Comparison of ENCODE assay signal across 22 cellular contexts in the genomic region with DNA sequence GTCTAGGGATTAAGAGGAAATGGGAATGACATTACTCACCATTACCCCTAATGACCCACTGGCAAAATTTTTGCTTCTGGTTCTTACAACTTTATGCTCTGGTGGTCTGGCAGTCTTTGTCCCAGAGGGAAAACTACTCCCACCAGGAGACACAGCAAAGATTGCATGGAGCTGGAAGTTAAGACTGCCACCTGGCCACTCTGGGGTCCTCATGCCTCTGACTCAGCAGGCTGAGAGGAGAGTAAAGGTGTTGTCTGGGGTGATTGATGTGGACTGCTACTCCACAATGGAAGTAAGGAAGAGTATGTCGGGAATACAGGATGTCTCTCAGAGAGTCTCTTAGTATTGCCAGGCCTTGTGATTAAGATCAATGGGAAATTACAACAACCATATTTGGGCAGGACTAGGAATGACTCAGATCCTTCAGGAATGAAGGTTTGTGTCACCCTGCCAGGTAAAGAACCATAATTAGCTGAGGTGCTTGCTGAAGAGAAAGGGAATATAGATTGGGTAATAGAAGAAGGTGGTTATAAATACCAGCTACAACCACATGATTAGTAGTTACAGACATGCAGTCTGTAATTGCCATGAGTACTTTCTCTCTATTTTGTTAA.
DNase-seq lines count a peak whose midpoint lies in the region; ATAC-seq and TF ChIP-seq lines count a peak whose summit lies in the region.
"Had no signal": no experiment of that assay in that cellular context is flagged by ENCODE, and none has a peak within 500 bp of the region (broad histone marks: within the 10 kb centered on the region; RNA-seq: fewer than 3 reads in every experiment).

No MANE protein-coding gene starts in this region.

- no TSS peak for BruUV-seq in HCT116 (replicated peaks; lab: Mats Ljungman, UMichigan)
- BruUV-seq in PC-9 (replicated peaks; lab: Mats Ljungman, UMichigan): no TSS peak

- no peak overlapping the region for H3K9ac ChIP-seq in HCT116 (ENCODE audit: low read length)
- H3K9ac ChIP-seq: SK-N-SH had no signal

- H3K4me3 ChIP-seq in HCT116 (replicated peaks in 1 of 2; ENCODE audit: low read depth in 1 of 2, low read length in 2 of 2) (peak overlapping the region in 1 of 2 experiments; percentile 6; a peak in 1 of 4 replicates), PC-9 (no peak overlapping the region), epithelial cell of proximal tubule (ENCODE audit: low read depth, low read length) (no peak overlapping the region)
- H3K4me3 ChIP-seq: transverse colon had no signal

- no peak overlapping the region for H3K27ac Mint-ChIP-seq in activated CD8-positive, alpha-beta memory T cell treated with anti-CD3 and anti-CD28 coated beads, Interleukin-2, amount 10 ng/mL, durations not matched to agents 7 days and 5 days
- H3K27ac Mint-ChIP-seq: activated CD4-positive, alpha-beta T cell treated with anti-CD3 and anti-CD28 coated beads, Interleukin-2, amount 10 ng/mL, durations not matched to agents 24 days and 14 days; activated naive CD4-positive, alpha-beta T cell treated with anti-CD3 and anti-CD28 coated beads for 36 hours; activated T-cell treated with anti-CD3 and anti-CD28 coated beads, Interleukin-2, amount 50 U/mL, for 72 hours; CD4-positive, alpha-beta T cell; progenitor cell of endocrine pancreas had no signal

- H3K36me3 Mint-ChIP-seq in activated CD8-positive, alpha-beta memory T cell treated with anti-CD3 and anti-CD28 coated beads, Interleukin-2, amount 10 ng/mL, durations not matched to agents 7 days and 5 days: no peaks in the 10 kb centered on the region

- CTCF ChIA-PET in HCT116 (lab: Charles Lee): no interaction called here
- CTCF ChIA-PET in PC-9 (lab: Charles Lee): no interaction called here
- CTCF ChIA-PET in activated CD8-positive, alpha-beta memory T cell treated with anti-CD3 and anti-CD28 coated beads, Interleukin-2, amount 10 ng/mL, durations not matched to agents 7 days and 5 days (lab: Charles Lee): no interaction called here

- peaks cover 4 to 9% of the 10 kb centered on the region in 2 experiments; a peak in 3 of 4 replicates for H3K4me1 ChIP-seq in HCT116 (ENCODE audit: control insufficient read depth in 1 of 2, insufficient read depth in 2 of 2, low read length in 2 of 2)
- peaks cover 8% of the 10 kb centered on the region; the same call in 1 of the 2 replicates for H3K4me1 ChIP-seq in PC-9 (replicated peaks; ENCODE audit: insufficient read depth)
- H3K4me1 ChIP-seq: transverse colon had no signal

- no peaks in the 10 kb centered on the region for H3K9me3 ChIP-seq in HCT116 (ENCODE audit: control insufficient read depth in 1 of 2, insufficient read depth in 1 of 2, low read depth in 1 of 2, low read length in 2 of 2)
- H3K9me3 ChIP-seq in PC-9 (ENCODE audit: insufficient read depth, low read depth): no peaks in the 10 kb centered on the region
- H3K9me3 ChIP-seq: neutrophil, SK-N-SH, transverse colon had no signal

- H3K27me3 ChIP-seq in HCT116 (ENCODE audit: insufficient read depth, low read length): no peaks in the 10 kb centered on the region
- no peaks in the 10 kb centered on the region for H3K27me3 ChIP-seq in PC-9 (ENCODE audit: insufficient read depth, low read depth)
- H3K27me3 ChIP-seq: neutrophil, transverse colon had no signal

- no peaks in the 10 kb centered on the region for H3K9me3 Mint-ChIP-seq in activated CD8-positive, alpha-beta memory T cell treated with anti-CD3 and anti-CD28 coated beads, Interleukin-2, amount 10 ng/mL, durations not matched to agents 7 days and 5 days (ENCODE audit: low read depth)
- H3K9me3 Mint-ChIP-seq: activated CD4-positive, alpha-beta T cell treated with anti-CD3 and anti-CD28 coated beads, Interleukin-2, amount 10 ng/mL, durations not matched to agents 24 days and 14 days; activated naive CD4-positive, alpha-beta T cell treated with anti-CD3 and anti-CD28 coated beads for 36 hours; activated T-cell treated with anti-CD3 and anti-CD28 coated beads, Interleukin-2, amount 50 U/mL, for 72 hours; CD4-positive, alpha-beta T cell had no signal

- POLR2A ChIA-PET in HCT116 (lab: Charles Lee) (no interaction called here), PC-9 (lab: Charles Lee; ENCODE audit: unreplicated experiment) (interaction anchor here (0.9 kb wide), 1 partner anchor 102 kb away, joined by 4 read pairs; no protein-coding TSS in a partner anchor)

- H4K20me1 ChIP-seq in HCT116 (ENCODE audit: insufficient read depth) (no peaks in the 10 kb centered on the region), PC-9 (ENCODE audit: insufficient read depth) (no peaks in the 10 kb centered on the region)

- no peak overlapping the region for H3K4me3 Mint-ChIP-seq in activated CD8-positive, alpha-beta memory T cell treated with anti-CD3 and anti-CD28 coated beads, Interleukin-2, amount 10 ng/mL, durations not matched to agents 7 days and 5 days
- H3K4me3 Mint-ChIP-seq: activated CD4-positive, alpha-beta T cell treated with anti-CD3 and anti-CD28 coated beads, Interleukin-2, amount 10 ng/mL, durations not matched to agents 24 days and 14 days; activated naive CD4-positive, alpha-beta T cell treated with anti-CD3 and anti-CD28 coated beads for 36 hours; activated T-cell treated with anti-CD3 and anti-CD28 coated beads, Interleukin-2, amount 50 U/mL, for 72 hours; CD4-positive, alpha-beta T cell had no signal

- H2AFZ ChIP-seq in HCT116 (ENCODE audit: low read depth, low read length, poor library complexity, severe bottlenecking) (peak overlapping the region; percentile 77), PC-9 (no peak overlapping the region)

- H3K4me1 Mint-ChIP-seq in activated CD8-positive, alpha-beta memory T cell treated with anti-CD3 and anti-CD28 coated beads, Interleukin-2, amount 10 ng/mL, durations not matched to agents 7 days and 5 days: no peaks in the 10 kb centered on the region
- H3K4me1 Mint-ChIP-seq: activated CD4-positive, alpha-beta T cell treated with anti-CD3 and anti-CD28 coated beads, Interleukin-2, amount 10 ng/mL, durations not matched to agents 24 days and 14 days had no signal

- no peaks in the 10 kb centered on the region for H3F3A ChIP-seq in PC-9 (ENCODE audit: insufficient read depth, low read depth)

- no peak for TF ChIP-seq POLR2A in HCT116 (IDR thresholded peaks at IDR 0.05; ENCODE audit: borderline replicate concordance, extremely low read depth, insufficient read depth, insufficient read length)

- H3K4me2 ChIP-seq in HCT116 (ENCODE audit: low read length): peak overlapping the region; percentile 49
- no peak overlapping the region for H3K4me2 ChIP-seq in PC-9
- H3K4me2 ChIP-seq: SK-N-SH had no signal

- no peak for TF ChIP-seq RAD21 in HCT116 (IDR thresholded peaks at IDR 0.05; ENCODE audit: low read depth)

- H3K27ac ChIP-seq in HCT116 (ENCODE audit: low read depth, low read length) (no peak overlapping the region), PC-9 (peak overlapping the region; percentile 43)
- H3K27ac ChIP-seq: neutrophil, transverse colon, WERI-Rb-1 had no signal

- peak; percentile 32 for DNase-seq in HCT116 (ENCODE audit: low read depth, low spot score)
- DNase-seq in PC-9: peak; percentile 1 to 54
- peak; percentile 49 for DNase-seq in epithelial cell of proximal tubule (ENCODE audit: low read depth)
- DNase-seq in renal cortical epithelial cell (ENCODE audit: low read depth): peak; percentile 87
- no peak for DNase-seq in NCI-H345 (lab: John Stamatoyannopoulos, UW)
- no peak for DNase-seq in activated CD8-positive, alpha-beta memory T cell treated with anti-CD3 and anti-CD28 coated beads, Interleukin-2, amount 10 ng/mL, durations not matched to agents 7 days and 5 days
- DNase-seq: activated CD4-positive, alpha-beta T cell treated with anti-CD3 and anti-CD28 coated beads, Interleukin-2, amount 10 ng/mL, durations not matched to agents 24 days and 14 days; activated naive CD4-positive, alpha-beta T cell treated with anti-CD3 and anti-CD28 coated beads for 36 hours; activated T-cell treated with anti-CD3 and anti-CD28 coated beads, Interleukin-2, amount 50 U/mL, for 72 hours; CD4-positive, alpha-beta T cell; cortex of kidney; GOT3; left cardiac atrium; NCI-H146; NCI-H2171; NCI-H526 treated with DMSO at 0.1 percent for 48 hours; SK-N-SH; transverse colon; WERI-Rb-1 had no signal

- H3K36me3 ChIP-seq in HCT116 (ENCODE audit: control insufficient read depth in 1 of 2, insufficient read depth in 2 of 2, low read length in 2 of 2) (no peaks in the 10 kb centered on the region), PC-9 (ENCODE audit: low read depth) (no peaks in the 10 kb centered on the region)
- H3K36me3 ChIP-seq: neutrophil, transverse colon, WERI-Rb-1 had no signal

- no peaks in the 10 kb centered on the region for H3K9me2 ChIP-seq in HCT116 (ENCODE audit: insufficient read depth)
- no peaks in the 10 kb centered on the region for H3K9me2 ChIP-seq in PC-9 (ENCODE audit: insufficient read depth)
- H3K9me2 ChIP-seq: SK-N-SH had no signal

- no peaks in the 10 kb centered on the region for H3K79me2 ChIP-seq in HCT116 (ENCODE audit: insufficient read depth, low read length)
- no peaks in the 10 kb centered on the region for H3K79me2 ChIP-seq in PC-9 (ENCODE audit: low read depth)

- intact Hi-C loops in HCT116 (cut with micrococcal nuclease) (no loop called here), PC-9 (cut with micrococcal nuclease; ENCODE audit: unreplicated experiment) (no loop called here)

- H3K27me3 Mint-ChIP-seq in activated CD8-positive, alpha-beta memory T cell treated with anti-CD3 and anti-CD28 coated beads, Interleukin-2, amount 10 ng/mL, durations not matched to agents 7 days and 5 days: no peaks in the 10 kb centered on the region

- TF ChIP-seq CTCF in HCT116 (IDR thresholded peaks at IDR 0.05 in 2 of 3, conservative IDR thresholded peaks at IDR 0.05 in 1 of 3; ENCODE audit: borderline replicate concordance in 1 of 3, insufficient read depth in 1 of 3, low read depth in 2 of 3, low read length in 2 of 3) (no peak), PC-9 (conservative IDR thresholded peaks at IDR 0.05) (no peak), epithelial cell of proximal tubule (conservative IDR thresholded peaks at IDR 0.05; ENCODE audit: low read depth, low read length) (no peak)

- RAD21 ChIA-PET in HCT116 (lab: Charles Lee; ENCODE audit: low non-redundant PET in 1 of 2, low total read pairs in 2 of 2, uncharacterized antibody in 2 of 2, unreplicated experiment in 2 of 2): no interaction called here

- ATAC-seq in HCT116: peak; percentile 63
- no peak for ATAC-seq in activated CD8-positive, alpha-beta memory T cell treated with anti-CD3 and anti-CD28 coated beads, Interleukin-2, amount 10 ng/mL, durations not matched to agents 7 days and 5 days
- ATAC-seq in GM18870 (IDR thresholded peaks at IDR 0.05; ENCODE audit: unreplicated experiment): no peak
- ATAC-seq: activated T-cell treated with anti-CD3 and anti-CD28 coated beads, Interleukin-2, amount 50 U/mL, for 72 hours; left cardiac atrium had no signal

TF ChIP-seq in HCT116, 20 proteins besides CTCF, POLR2A, EP300 and RAD21:
- TF ChIP-seq SRF (IDR thresholded peaks at IDR 0.05; ENCODE audit: low read depth) (peak; percentile 97), ZFX (IDR thresholded peaks at IDR 0.05) (no peak)

Comparison
In these comparisons a context has a peak if more than half of its experiments do, and no peak if none do; other contexts are left out.
1. DNase-seq: peak in HCT116 (single experiment), PC-9 (2 of 2), epithelial cell of proximal tubule (single experiment) and renal cortical epithelial cell (single experiment); none in NCI-H345 (single experiment) and activated CD8-positive, alpha-beta memory T cell treated with anti-CD3 and anti-CD28 coated beads, Interleukin-2, amount 10 ng/mL, durations not matched to agents 7 days and 5 days (single experiment).